1 cellular context compared by ENCODE assay signal in the genomic region with DNA sequence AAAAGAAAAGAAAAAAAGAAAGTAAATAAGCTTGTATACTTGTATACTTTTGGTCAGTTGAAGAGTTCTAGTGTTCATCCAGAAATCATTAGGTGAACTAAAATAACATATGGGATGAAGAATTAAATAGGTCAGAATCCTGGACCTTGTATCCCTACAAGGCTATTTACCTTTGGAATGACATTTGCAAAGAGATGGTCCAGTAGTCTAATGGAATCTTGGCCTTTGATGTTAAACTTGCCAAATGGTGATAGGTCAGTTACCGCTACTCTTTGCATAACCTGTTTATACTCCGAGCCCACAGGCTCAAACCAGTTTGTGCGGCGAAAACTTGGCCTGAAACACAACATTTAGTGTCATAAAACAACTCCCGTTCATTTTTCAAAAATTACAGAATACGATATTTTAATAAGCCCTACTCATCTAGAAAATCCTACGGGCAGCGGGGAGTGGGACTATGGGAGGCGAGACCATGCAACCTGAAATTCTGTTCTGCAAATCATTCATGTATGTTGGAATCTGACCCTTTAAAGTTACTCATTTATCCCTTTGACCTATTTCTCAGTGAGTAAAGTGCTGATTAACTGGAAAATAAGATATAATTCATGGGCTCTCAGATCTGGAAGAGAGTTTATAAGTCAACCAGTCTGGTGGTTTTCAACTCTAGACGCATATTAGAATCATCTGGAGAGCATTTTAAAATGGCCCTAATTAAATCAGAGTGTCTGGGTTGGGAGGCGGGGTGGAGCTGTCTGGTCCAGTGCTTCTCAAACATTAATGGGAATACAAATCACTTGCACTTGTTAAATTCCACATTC.
TF ChIP-seq lines count a peak whose summit lies in the region.

No MANE protein-coding gene starts in this region.

TF ChIP-seq in HepG2, 621 proteins besides CTCF, POLR2A, EP300 and RAD21 (continued from another document and continues in another):
- TF ChIP-seq PRMT3 (CRISPR knock-in tag; IDR thresholded peaks at IDR 0.05; ENCODE audit: borderline replicate concordance, low read depth) (no peak), JDP2 (CRISPR knock-in tag; IDR thresholded peaks at IDR 0.05; ENCODE audit: borderline replicate concordance) (no peak), ZMYM3 (CRISPR knock-in tag; IDR thresholded peaks at IDR 0.05) (no peak), TBX3 (IDR thresholded peaks at IDR 0.05; ENCODE audit: borderline replicate concordance) (no peak), NBN (conservative IDR thresholded peaks at IDR 0.05) (no peak), ZNF747 (CRISPR knock-in tag; IDR thresholded peaks at IDR 0.05; ENCODE audit: borderline replicate concordance) (no peak), MAFF (IDR thresholded peaks at IDR 0.05; ENCODE audit: low read depth, low read length) (no peak), PAF1 (CRISPR knock-in tag; IDR thresholded peaks at IDR 0.05) (no peak), HNRNPUL1 (IDR thresholded peaks at IDR 0.05; ENCODE audit: low read depth, low read length) (no peak), JUND (CRISPR knock-in tag; IDR thresholded peaks at IDR 0.05) (no peak), ZSCAN29 (CRISPR knock-in tag; conservative IDR thresholded peaks at IDR 0.05) (no peak), ZNF136 (CRISPR knock-in tag; IDR thresholded peaks at IDR 0.05; ENCODE audit: low read depth) (no peak), SMARCE1 (IDR thresholded peaks at IDR 0.05; ENCODE audit: borderline replicate concordance) (no peak), NFRKB (IDR thresholded peaks at IDR 0.05) (no peak), ZNF510 (CRISPR knock-in tag; IDR thresholded peaks at IDR 0.05; ENCODE audit: low read depth) (no peak), SRSF4 (IDR thresholded peaks at IDR 0.05; ENCODE audit: low read depth, low read length, poor library complexity, severe bottlenecking) (no peak), DNMT3B (CRISPR knock-in tag; conservative IDR thresholded peaks at IDR 0.05) (no peak), HMGA1 (CRISPR knock-in tag; conservative IDR thresholded peaks at IDR 0.05) (no peak), ZNF331 (CRISPR knock-in tag; IDR thresholded peaks at IDR 0.05) (0 out of 2 replicates have a peak, but pooled peaks have one; percentile 37), KDM3A (CRISPR knock-in tag; IDR thresholded peaks at IDR 0.05; ENCODE audit: low read depth) (no peak), ZNF160 (CRISPR knock-in tag; IDR thresholded peaks at IDR 0.05) (no peak), ZNF350 (CRISPR knock-in tag; IDR thresholded peaks at IDR 0.05; ENCODE audit: borderline replicate concordance, low read depth) (no peak), ZNF7 (CRISPR knock-in tag; IDR thresholded peaks at IDR 0.05) (no peak), NR2C2 (CRISPR knock-in tag; IDR thresholded peaks at IDR 0.05; ENCODE audit: borderline replicate concordance) (no peak), ZNF615 (CRISPR knock-in tag; IDR thresholded peaks at IDR 0.05; ENCODE audit: borderline replicate concordance) (no peak), HOXA3 (CRISPR knock-in tag; IDR thresholded peaks at IDR 0.05) (peak; percentile 50; the same call in 1 of the 2 replicates), YY1 (IDR thresholded peaks at IDR 0.05; ENCODE audit: insufficient read depth, insufficient replicate concordance, low read depth, low read length) (peak; percentile 3), MED1 (CRISPR knock-in tag; IDR thresholded peaks at IDR 0.05) (peak; percentile 83), MED8 (CRISPR knock-in tag; IDR thresholded peaks at IDR 0.05; ENCODE audit: insufficient replicate concordance) (no peak), SMYD3 (CRISPR knock-in tag; IDR thresholded peaks at IDR 0.05) (no peak), GABPA (IDR thresholded peaks at IDR 0.05; ENCODE audit: low read depth, low read length) (no peak), GABPA (CRISPR knock-in tag; IDR thresholded peaks at IDR 0.05; ENCODE audit: low read depth) (0 out of 2 replicates have a peak, but pooled peaks have one; percentile 6), PTBP1 (IDR thresholded peaks at IDR 0.05; ENCODE audit: low read depth, low read length, poor library complexity, severe bottlenecking) (no peak)
- TF ChIP-seq, protein P1, sequence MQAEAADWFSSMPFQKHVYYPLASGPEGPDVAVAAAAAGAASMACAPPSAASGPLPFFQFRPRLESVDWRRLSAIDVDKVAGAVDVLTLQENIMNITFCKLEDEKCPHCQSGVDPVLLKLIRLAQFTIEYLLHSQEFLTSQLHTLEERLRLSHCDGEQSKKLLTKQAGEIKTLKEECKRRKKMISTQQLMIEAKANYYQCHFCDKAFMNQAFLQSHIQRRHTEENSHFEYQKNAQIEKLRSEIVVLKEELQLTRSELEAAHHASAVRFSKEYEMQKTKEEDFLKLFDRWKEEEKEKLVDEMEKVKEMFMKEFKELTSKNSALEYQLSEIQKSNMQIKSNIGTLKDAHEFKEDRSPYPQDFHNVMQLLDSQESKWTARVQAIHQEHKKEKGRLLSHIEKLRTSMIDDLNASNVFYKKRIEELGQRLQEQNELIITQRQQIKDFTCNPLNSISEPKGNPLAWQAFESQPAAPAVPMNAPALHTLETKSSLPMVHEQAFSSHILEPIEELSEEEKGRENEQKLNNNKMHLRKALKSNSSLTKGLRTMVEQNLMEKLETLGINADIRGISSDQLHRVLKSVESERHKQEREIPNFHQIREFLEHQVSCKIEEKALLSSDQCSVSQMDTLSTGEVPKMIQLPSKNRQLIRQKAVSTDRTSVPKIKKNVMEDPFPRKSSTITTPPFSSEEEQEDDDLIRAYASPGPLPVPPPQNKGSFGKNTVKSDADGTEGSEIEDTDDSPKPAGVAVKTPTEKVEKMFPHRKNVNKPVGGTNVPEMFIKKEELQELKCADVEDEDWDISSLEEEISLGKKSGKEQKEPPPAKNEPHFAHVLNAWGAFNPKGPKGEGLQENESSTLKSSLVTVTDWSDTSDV (CRISPR knock-in tag; IDR thresholded peaks at IDR 0.05): no peak
- TF ChIP-seq, protein P2, sequence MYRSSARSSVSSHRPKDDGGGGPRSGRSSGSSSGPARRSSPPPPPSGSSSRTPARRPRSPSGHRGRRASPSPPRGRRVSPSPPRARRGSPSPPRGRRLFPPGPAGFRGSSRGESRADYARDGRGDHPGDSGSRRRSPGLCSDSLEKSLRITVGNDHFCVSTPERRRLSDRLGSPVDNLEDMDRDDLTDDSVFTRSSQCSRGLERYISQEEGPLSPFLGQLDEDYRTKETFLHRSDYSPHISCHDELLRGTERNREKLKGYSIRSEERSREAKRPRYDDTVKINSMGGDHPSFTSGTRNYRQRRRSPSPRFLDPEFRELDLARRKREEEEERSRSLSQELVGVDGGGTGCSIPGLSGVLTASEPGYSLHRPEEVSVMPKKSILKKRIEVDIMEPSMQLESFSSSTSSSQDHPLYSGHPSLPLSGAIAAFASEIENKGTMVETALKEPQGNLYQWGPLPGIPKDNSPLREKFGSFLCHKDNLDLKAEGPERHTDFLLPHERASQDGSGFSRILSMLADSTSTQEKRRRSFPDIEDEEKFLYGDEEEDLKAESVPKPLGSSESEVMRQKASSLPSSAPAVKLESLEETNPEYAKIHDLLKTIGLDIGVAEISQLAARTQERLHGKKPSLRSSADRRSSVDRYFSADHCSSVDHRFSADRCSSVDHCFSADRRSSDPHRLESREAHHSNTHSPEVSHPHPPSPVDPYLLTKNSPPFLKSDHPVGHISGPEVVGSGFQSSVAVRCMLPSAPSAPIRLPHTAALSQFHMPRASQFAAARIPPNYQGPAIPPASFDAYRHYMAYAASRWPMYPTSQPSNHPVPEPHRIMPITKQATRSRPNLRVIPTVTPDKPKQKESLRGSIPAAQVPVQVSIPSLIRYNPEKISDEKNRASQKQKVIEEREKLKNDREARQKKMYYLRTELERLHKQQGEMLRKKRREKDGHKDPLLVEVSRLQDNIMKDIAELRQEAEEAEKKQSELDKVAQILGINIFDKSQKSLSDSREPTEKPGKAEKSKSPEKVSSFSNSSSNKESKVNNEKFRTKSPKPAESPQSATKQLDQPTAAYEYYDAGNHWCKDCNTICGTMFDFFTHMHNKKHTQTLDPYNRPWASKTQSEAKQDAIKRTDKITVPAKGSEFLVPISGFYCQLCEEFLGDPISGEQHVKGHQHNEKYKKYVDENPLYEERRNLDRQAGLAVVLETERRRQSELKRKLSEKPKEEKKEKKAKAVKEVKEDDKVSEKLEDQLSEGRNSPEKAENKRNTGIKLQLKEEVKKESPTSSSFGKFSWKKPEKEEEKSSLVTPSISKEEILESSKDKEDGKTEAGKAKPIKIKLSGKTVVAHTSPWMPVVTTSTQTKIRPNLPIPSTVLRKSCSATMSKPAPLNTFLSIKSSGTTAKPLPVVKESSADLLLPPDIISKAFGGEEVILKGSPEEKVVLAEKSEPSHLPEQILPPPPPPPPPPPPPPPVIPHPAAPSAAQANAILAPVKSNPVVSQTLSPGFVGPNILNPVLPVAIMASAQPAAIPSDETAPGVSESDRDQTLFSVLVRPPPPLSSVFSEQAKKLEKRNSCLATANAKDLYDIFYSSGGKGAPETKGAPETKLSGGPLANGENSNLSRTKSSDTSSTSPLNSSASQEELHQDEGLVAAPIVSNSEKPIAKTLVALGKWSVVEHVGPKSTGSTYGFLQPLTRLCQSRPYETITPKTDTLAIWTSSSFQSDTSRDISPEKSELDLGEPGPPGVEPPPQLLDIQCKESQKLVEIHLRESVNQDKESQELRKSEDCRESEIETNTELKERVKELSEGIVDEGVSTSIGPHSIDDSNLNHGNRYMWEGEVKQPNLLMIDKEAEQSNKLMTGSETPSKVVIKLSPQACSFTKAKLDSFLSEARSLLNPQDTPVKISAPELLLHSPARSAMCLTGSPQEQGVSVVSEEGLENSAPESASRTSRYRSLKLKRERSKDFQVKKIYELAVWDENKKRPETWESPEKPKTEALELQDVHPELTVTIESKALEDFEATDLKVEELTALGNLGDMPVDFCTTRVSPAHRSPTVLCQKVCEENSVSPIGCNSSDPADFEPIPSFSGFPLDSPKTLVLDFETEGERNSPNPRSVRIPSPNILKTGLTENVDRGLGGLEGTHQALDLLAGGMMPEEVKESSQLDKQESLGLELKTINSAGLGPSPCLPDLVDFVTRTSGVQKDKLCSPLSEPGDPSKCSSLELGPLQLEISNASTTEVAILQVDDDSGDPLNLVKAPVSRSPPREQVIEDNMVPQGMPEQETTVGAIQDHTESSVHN (CRISPR knock-in tag; IDR thresholded peaks at IDR 0.05): no peak
- TF ChIP-seq, protein P3, sequence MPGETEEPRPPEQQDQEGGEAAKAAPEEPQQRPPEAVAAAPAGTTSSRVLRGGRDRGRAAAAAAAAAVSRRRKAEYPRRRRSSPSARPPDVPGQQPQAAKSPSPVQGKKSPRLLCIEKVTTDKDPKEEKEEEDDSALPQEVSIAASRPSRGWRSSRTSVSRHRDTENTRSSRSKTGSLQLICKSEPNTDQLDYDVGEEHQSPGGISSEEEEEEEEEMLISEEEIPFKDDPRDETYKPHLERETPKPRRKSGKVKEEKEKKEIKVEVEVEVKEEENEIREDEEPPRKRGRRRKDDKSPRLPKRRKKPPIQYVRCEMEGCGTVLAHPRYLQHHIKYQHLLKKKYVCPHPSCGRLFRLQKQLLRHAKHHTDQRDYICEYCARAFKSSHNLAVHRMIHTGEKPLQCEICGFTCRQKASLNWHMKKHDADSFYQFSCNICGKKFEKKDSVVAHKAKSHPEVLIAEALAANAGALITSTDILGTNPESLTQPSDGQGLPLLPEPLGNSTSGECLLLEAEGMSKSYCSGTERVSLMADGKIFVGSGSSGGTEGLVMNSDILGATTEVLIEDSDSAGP (CRISPR knock-in tag; IDR thresholded peaks at IDR 0.05; ENCODE audit: borderline replicate concordance): no peak
- TF ChIP-seq, protein P4, sequence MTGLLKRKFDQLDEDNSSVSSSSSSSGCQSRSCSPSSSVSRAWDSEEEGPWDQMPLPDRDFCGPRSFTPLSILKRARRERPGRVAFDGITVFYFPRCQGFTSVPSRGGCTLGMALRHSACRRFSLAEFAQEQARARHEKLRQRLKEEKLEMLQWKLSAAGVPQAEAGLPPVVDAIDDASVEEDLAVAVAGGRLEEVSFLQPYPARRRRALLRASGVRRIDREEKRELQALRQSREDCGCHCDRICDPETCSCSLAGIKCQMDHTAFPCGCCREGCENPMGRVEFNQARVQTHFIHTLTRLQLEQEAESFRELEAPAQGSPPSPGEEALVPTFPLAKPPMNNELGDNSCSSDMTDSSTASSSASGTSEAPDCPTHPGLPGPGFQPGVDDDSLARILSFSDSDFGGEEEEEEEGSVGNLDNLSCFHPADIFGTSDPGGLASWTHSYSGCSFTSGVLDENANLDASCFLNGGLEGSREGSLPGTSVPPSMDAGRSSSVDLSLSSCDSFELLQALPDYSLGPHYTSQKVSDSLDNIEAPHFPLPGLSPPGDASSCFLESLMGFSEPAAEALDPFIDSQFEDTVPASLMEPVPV (CRISPR knock-in tag; IDR thresholded peaks at IDR 0.05): no peak
- TF ChIP-seq, protein P5, sequence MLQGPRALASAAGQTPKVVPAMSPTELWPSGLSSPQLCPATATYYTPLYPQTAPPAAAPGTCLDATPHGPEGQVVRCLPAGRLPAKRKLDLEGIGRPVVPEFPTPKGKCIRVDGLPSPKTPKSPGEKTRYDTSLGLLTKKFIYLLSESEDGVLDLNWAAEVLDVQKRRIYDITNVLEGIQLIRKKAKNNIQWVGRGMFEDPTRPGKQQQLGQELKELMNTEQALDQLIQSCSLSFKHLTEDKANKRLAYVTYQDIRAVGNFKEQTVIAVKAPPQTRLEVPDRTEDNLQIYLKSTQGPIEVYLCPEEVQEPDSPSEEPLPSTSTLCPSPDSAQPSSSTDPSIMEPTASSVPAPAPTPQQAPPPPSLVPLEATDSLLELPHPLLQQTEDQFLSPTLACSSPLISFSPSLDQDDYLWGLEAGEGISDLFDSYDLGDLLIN (CRISPR knock-in tag; IDR thresholded peaks at IDR 0.05; ENCODE audit: borderline replicate concordance): no peak
- TF ChIP-seq, protein P6, sequence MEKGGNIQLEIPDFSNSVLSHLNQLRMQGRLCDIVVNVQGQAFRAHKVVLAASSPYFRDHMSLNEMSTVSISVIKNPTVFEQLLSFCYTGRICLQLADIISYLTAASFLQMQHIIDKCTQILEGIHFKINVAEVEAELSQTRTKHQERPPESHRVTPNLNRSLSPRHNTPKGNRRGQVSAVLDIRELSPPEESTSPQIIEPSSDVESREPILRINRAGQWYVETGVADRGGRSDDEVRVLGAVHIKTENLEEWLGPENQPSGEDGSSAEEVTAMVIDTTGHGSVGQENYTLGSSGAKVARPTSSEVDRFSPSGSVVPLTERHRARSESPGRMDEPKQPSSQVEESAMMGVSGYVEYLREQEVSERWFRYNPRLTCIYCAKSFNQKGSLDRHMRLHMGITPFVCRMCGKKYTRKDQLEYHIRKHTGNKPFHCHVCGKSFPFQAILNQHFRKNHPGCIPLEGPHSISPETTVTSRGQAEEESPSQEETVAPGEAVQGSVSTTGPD (CRISPR knock-in tag; IDR thresholded peaks at IDR 0.05): no peak
- TF ChIP-seq, protein P7, sequence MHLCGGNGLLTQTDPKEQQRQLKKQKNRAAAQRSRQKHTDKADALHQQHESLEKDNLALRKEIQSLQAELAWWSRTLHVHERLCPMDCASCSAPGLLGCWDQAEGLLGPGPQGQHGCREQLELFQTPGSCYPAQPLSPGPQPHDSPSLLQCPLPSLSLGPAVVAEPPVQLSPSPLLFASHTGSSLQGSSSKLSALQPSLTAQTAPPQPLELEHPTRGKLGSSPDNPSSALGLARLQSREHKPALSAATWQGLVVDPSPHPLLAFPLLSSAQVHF (CRISPR knock-in tag; IDR thresholded peaks at IDR 0.05): no peak
- TF ChIP-seq, protein P8, sequence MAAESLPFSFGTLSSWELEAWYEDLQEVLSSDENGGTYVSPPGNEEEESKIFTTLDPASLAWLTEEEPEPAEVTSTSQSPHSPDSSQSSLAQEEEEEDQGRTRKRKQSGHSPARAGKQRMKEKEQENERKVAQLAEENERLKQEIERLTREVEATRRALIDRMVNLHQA (CRISPR knock-in tag; IDR thresholded peaks at IDR 0.05): no peak
- TF ChIP-seq, protein P9, sequence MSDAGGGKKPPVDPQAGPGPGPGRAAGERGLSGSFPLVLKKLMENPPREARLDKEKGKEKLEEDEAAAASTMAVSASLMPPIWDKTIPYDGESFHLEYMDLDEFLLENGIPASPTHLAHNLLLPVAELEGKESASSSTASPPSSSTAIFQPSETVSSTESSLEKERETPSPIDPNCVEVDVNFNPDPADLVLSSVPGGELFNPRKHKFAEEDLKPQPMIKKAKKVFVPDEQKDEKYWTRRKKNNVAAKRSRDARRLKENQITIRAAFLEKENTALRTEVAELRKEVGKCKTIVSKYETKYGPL (CRISPR knock-in tag; IDR thresholded peaks at IDR 0.05): peak; percentile 58; the same call in 1 of the 2 replicates
